ENCODE assay signal across 12 cellular contexts in genomic region chr20:8151371-8151770, GRCh38. TPM values are rescaled to one million over a fixed set of nuclear protein-coding genes. Genes with fewer than 3 reads are reported as not detected.
A peak's percentile ranks its signal among the peaks of the same experiment; 100 is the strongest.
DNase-seq lines count a peak whose midpoint lies in the region; ATAC-seq and TF ChIP-seq lines count a peak whose summit lies in the region.
"Had no signal": no experiment of that assay in that cellular context is flagged by ENCODE, and none has a peak within 500 bp of the region (broad histone marks: within the 10 kb centered on the region; RNA-seq: fewer than 3 reads in every experiment).

No MANE protein-coding gene starts in this region.

- peaks cover 40% of the 10 kb centered on the region for H3F3A ChIP-seq in GM23248 (ENCODE audit: insufficient read depth)

- ATAC-seq in HG03025 (IDR thresholded peaks at IDR 0.05; ENCODE audit: low FRiP score, unreplicated experiment), result no peak

- in situ Hi-C loops in GM23248 (cut with MboI), result no loop called here
- in situ Hi-C loops in astrocyte of the spinal cord (cut with HindIII; ENCODE audit: low sequenced_read_pairs), result no loop called here

- H3K9me3 ChIP-seq in GM23248 (ENCODE audit: low read depth) (no peaks in the 10 kb centered on the region), muscle layer of colon (ENCODE audit: low read length) (no peaks in the 10 kb centered on the region)
- H3K9me3 ChIP-seq: Caco-2, tibial artery had no signal

- no peaks in the 10 kb centered on the region for H4K20me1 ChIP-seq in GM23248 (ENCODE audit: insufficient read depth)

- H3K27me3 ChIP-seq in GM23248 (replicated peaks; ENCODE audit: insufficient read depth) (no peaks in the 10 kb centered on the region), muscle layer of colon (ENCODE audit: control insufficient read depth in 1 of 2, insufficient read depth in 2 of 2, low read length in 2 of 2) (no peaks in the 10 kb centered on the region)
- H3K27me3 ChIP-seq: tibial artery had no signal

- peaks cover 60% of the 10 kb centered on the region for H3K4me1 Mint-ChIP-seq in CD14-positive monocyte

- no peak overlapping the region for H3K27ac ChIP-seq in GM23248
- peak overlapping the region; percentile 32 for H3K27ac ChIP-seq in muscle layer of colon (ENCODE audit: low read depth, low read length)
- H3K27ac ChIP-seq: tibial artery had no signal

- H3K27me3 Mint-ChIP-seq in CD14-positive monocyte (ENCODE audit: low read depth in 3 of 3), result no peaks in the 10 kb centered on the region

- H3K4me3 Mint-ChIP-seq in CD14-positive monocyte, result peak overlapping the region in 1 of 2 donors; percentile 23

- peak overlapping the region in 5 of 7 donors; percentile 4 to 74 (median 59) for H3K27ac Mint-ChIP-seq in CD14-positive monocyte

- peak overlapping the region; percentile 9 for H3K4me2 ChIP-seq in GM23248 (ENCODE audit: unreplicated experiment)

- H3K79me2 ChIP-seq in GM23248 (ENCODE audit: insufficient read depth), result no peaks in the 10 kb centered on the region

- H3K9ac ChIP-seq in GM23248 (no peak overlapping the region), muscle layer of colon (ENCODE audit: low read length) (no peak overlapping the region)

- 63 to 68% methylated on average over 5 of the region's 5 CpGs for WGBS in GM23248 (ENCODE audit: low coverage in 1 of 2, low lambda C conversion rate in 2 of 2, missing lambda C conversion rate in 2 of 2), 2 experiments

- H3K4me3 ChIP-seq in GM23248 (no peak overlapping the region), astrocyte of the spinal cord (ENCODE audit: low read depth, low read length) (no peak overlapping the region), muscle layer of colon (ENCODE audit: low read depth in 1 of 2, low read length in 2 of 2) (no peak overlapping the region)
- H3K4me3 ChIP-seq: tibial artery had no signal

- TF ChIP-seq CTCF in CD14-positive monocyte (IDR thresholded peaks at IDR 0.05) (no peak), astrocyte of the spinal cord (IDR thresholded peaks at IDR 0.05; ENCODE audit: low read depth, low read length) (no peak)

- peaks cover 64% of the 10 kb centered on the region for H3K4me1 ChIP-seq in GM23248 (ENCODE audit: insufficient read depth)
- peaks cover 68% of the 10 kb centered on the region for H3K4me1 ChIP-seq in muscle layer of colon (ENCODE audit: insufficient read depth, low read length)

- H3K36me3 Mint-ChIP-seq in CD14-positive monocyte, result peaks cover 11 to 18% of the 10 kb centered on the region in 2 donors

- H2AFZ ChIP-seq in GM23248, result no peak overlapping the region

- H3K9me2 ChIP-seq in GM23248 (ENCODE audit: insufficient read depth), result no peaks in the 10 kb centered on the region

- no peak for DNase-seq in CD14-positive monocyte (ENCODE audit: low spot score)
- DNase-seq in GM23248, result no peak
- DNase-seq in astrocyte of the spinal cord (ENCODE audit: low read depth, low spot score), result peak; percentile 37
- no peak for DNase-seq in NCI-H2107 treated with DMSO at 0.1 percent for 48 hours (lab: John Stamatoyannopoulos, UW; ENCODE audit: unreplicated experiment)
- no peak for DNase-seq in activated CD4-positive, alpha-beta T cell treated with anti-CD3 and anti-CD28 coated beads for 48 hours
- no peak for DNase-seq in cortex of kidney (lab: John Stamatoyannopoulos, UW)
- DNase-seq: activated CD4-positive, CD25-positive, alpha-beta regulatory T cell; Caco-2; NCI-H1048; tibial artery had no signal

- H3K9me3 Mint-ChIP-seq in CD14-positive monocyte, result no peaks in the 10 kb centered on the region

- H3K36me3 ChIP-seq in GM23248 (ENCODE audit: low read depth), result no peaks in the 10 kb centered on the region
- H3K36me3 ChIP-seq in muscle layer of colon (ENCODE audit: insufficient read depth, low read length), result no peaks in the 10 kb centered on the region
- H3K36me3 ChIP-seq: tibial artery had no signal

- intact Hi-C loops in CD14-positive monocyte (cut with micrococcal nuclease), result no loop called here

RNA-seq across cellular contexts. Expression of gene PLCB1, which starts 19.3 kb away (rescaled TPM):
- polyA plus RNA-seq in CD14-positive monocyte (10 to 100 TPM in 1 of 2 donors, 1 to 10 TPM in 1; 8.6 to 13.2 TPM), GM23248 (2016; fragmentation: Nextera tagmentation; extraction: Ambion mirVana) (3.7 and 5.5 TPM in 2 replicates)
- 12.8 and 14.4 TPM in 2 replicates for total RNA-seq in GM23248 (2014; rRNA removed; shearing (Covaris generic))
